Comparison of ENCODE assay signal across 9 cellular contexts in genomic region chr14:64762044-64763034, GRCh38. TPM values are rescaled to one million over a fixed set of nuclear protein-coding genes. Genes with fewer than 3 reads are reported as not detected.
DNase-seq lines count a peak whose midpoint lies in the region; ATAC-seq, FAIRE-seq and TF ChIP-seq lines count a peak whose summit lies in the region.
"Had no signal": no experiment of that assay in that cellular context is flagged by ENCODE, and none has a peak within 500 bp of the region (broad histone marks: within the 10 kb centered on the region; RNA-seq: fewer than 3 reads in every experiment).

No MANE protein-coding gene starts in this region.

- intact Hi-C loops in body of pancreas (cut with DNase I): no loop called here

- in situ Hi-C loops in KBM-7 (cut with MboI; ENCODE audit: low pct_unique_long_range_greater_than_20kb, low sequenced_read_pairs): loop anchor here (10.0 kb wide), 1 partner anchor 88 kb away; no protein-coding TSS in a partner anchor

- H3K4me1 ChIP-seq in body of pancreas (peaks cover 58% of the 10 kb centered on the region), skeletal muscle tissue (ENCODE audit: control insufficient read depth in 3 of 3, insufficient read depth in 3 of 3, low read length in 3 of 3) (peaks cover 59 to 72% (median 67%) of the 10 kb centered on the region in 3 donors)

- TF ChIP-seq POLR2A in body of pancreas (IDR thresholded peaks at IDR 0.05): peak in 2 of 3 donors; percentile 12 to 41

- TF ChIP-seq CTCF in body of pancreas (IDR thresholded peaks at IDR 0.05): no peak

- peak; percentile 68 for DNase-seq in Ammon's horn (ENCODE audit: low spot score)
- peak; percentile 65 for DNase-seq in KBM-7
- peak; percentile 42 for DNase-seq in RCC 7860 (ENCODE audit: low spot score)
- peak; percentile 82 to 93 (median 90) for DNase-seq in body of pancreas
- DNase-seq in hepatic stellate cell (ENCODE audit: low spot score): peak; percentile 90

- H3K27ac ChIP-seq in body of pancreas: peak overlapping the region; percentile 68 to 86 (median 74)
- H3K27ac ChIP-seq in skeletal muscle tissue (ENCODE audit: low read depth, low read length): peak overlapping the region; percentile 63

- H3K27me3 ChIP-seq in body of pancreas: no peaks in the 10 kb centered on the region
- H3K27me3 ChIP-seq in skeletal muscle tissue (ENCODE audit: control insufficient read depth in 3 of 3, insufficient read depth in 3 of 3, low read length in 3 of 3): no peaks in the 10 kb centered on the region

- H3K36me3 Mint-ChIP-seq in stimulated activated memory B cell treated with anti-CD40 and anti-IgM and Interleukin-4, amounts not matched to agents 10 μg/mL and 1 μg/mL and 100 μg/mL, for 72 hours: no peaks in the 10 kb centered on the region
- H3K36me3 Mint-ChIP-seq in activated T-helper 17 cell treated with anti-CD3 and anti-CD28 coated beads, Interleukin-2, amount 50 U/mL, for 72 hours (ENCODE audit: low read depth): no peaks in the 10 kb centered on the region

- H3K9me3 Mint-ChIP-seq in stimulated activated memory B cell treated with anti-CD40 and anti-IgM and Interleukin-4, amounts not matched to agents 10 μg/mL and 1 μg/mL and 100 μg/mL, for 72 hours: no peaks in the 10 kb centered on the region
- no peaks in the 10 kb centered on the region for H3K9me3 Mint-ChIP-seq in activated T-helper 17 cell treated with anti-CD3 and anti-CD28 coated beads, Interleukin-2, amount 50 U/mL, for 72 hours

- peaks cover 28% of the 10 kb centered on the region for H3K4me1 Mint-ChIP-seq in stimulated activated memory B cell treated with anti-CD40 and anti-IgM and Interleukin-4, amounts not matched to agents 10 μg/mL and 1 μg/mL and 100 μg/mL, for 72 hours
- H3K4me1 Mint-ChIP-seq in activated T-helper 17 cell treated with anti-CD3 and anti-CD28 coated beads, Interleukin-2, amount 50 U/mL, for 72 hours: peaks cover 30% of the 10 kb centered on the region

- no peak overlapping the region for H3K4me3 ChIP-seq in body of pancreas
- peak overlapping the region in 2 of 3 donors; percentile 34 to 49 for H3K4me3 ChIP-seq in skeletal muscle tissue (ENCODE audit: low read length in 3 of 3)

- no peak for FAIRE-seq in RCC 7860 (lab: Jason Lieb, UNC)
- FAIRE-seq: GM18507 had no signal

- peak; percentile 58 for ATAC-seq in body of pancreas
- no peak for ATAC-seq in stimulated activated memory B cell treated with anti-CD40 and anti-IgM and Interleukin-4, amounts not matched to agents 10 μg/mL and 1 μg/mL and 100 μg/mL, for 72 hours
- no peak for ATAC-seq in activated T-helper 17 cell treated with anti-CD3 and anti-CD28 coated beads, Interleukin-2, amount 50 U/mL, for 72 hours (replicated peaks)

- H3K9me3 ChIP-seq in body of pancreas (no peaks in the 10 kb centered on the region), skeletal muscle tissue (ENCODE audit: control insufficient read depth in 3 of 3, low read length in 3 of 3) (no peaks in the 10 kb centered on the region)

- H3K4me3 Mint-ChIP-seq in stimulated activated memory B cell treated with anti-CD40 and anti-IgM and Interleukin-4, amounts not matched to agents 10 μg/mL and 1 μg/mL and 100 μg/mL, for 72 hours: no peak overlapping the region
- H3K4me3 Mint-ChIP-seq in activated T-helper 17 cell treated with anti-CD3 and anti-CD28 coated beads, Interleukin-2, amount 50 U/mL, for 72 hours: no peak overlapping the region

- 10 to 12% methylated on average over 9 to 19 of the region's 19 CpGs for WGBS in body of pancreas, 2 donors

- no peak overlapping the region for H3K27ac Mint-ChIP-seq in stimulated activated memory B cell treated with anti-CD40 and anti-IgM and Interleukin-4, amounts not matched to agents 10 μg/mL and 1 μg/mL and 100 μg/mL, for 72 hours
- H3K27ac Mint-ChIP-seq in activated T-helper 17 cell treated with anti-CD3 and anti-CD28 coated beads, Interleukin-2, amount 50 U/mL, for 72 hours: no peak overlapping the region

- H3K27me3 Mint-ChIP-seq in stimulated activated memory B cell treated with anti-CD40 and anti-IgM and Interleukin-4, amounts not matched to agents 10 μg/mL and 1 μg/mL and 100 μg/mL, for 72 hours: peaks cover 55% of the 10 kb centered on the region
- H3K27me3 Mint-ChIP-seq in activated T-helper 17 cell treated with anti-CD3 and anti-CD28 coated beads, Interleukin-2, amount 50 U/mL, for 72 hours: no peaks in the 10 kb centered on the region

- H3K36me3 ChIP-seq in body of pancreas (replicated peaks in 1 of 2; ENCODE audit: insufficient read depth in 1 of 2, low read depth in 2 of 2) (no peaks in the 10 kb centered on the region), skeletal muscle tissue (ENCODE audit: control insufficient read depth in 3 of 3, insufficient read depth in 3 of 3, low read length in 3 of 3) (peaks cover 31 to 47% (median 34%) of the 10 kb centered on the region in 3 donors)

- H3K9ac ChIP-seq in skeletal muscle tissue (ENCODE audit: low read depth in 1 of 3, low read length in 3 of 3): peak overlapping the region in 2 of 3 donors; percentile 28 to 57

RNA-seq across cellular contexts. Expression of gene PLEKHG3, which starts 58.1 kb away (rescaled TPM):
- total RNA-seq in body of pancreas (10 to 100 TPM; 34.5 to 40.2 TPM), skeletal muscle tissue (16.7 TPM)
- total RNA-seq in activated T-helper 17 cell treated with anti-CD3 and anti-CD28 coated beads, Interleukin-2, amount 50 U/mL, for 72 hours: 10 to 100 TPM; 17.2 to 19.2 TPM

Comparison
In these comparisons a context has a peak if more than half of its experiments do, and no peak if none do; other contexts are left out.
1. H3K4me3 ChIP-seq: peak in skeletal muscle tissue (2 of 3); none in body of pancreas (0 of 2).
2. Peak in every context shown above with its lines, with median percentiles within 50 percentile points of each other: DNase-seq.